In the genomic region with DNA sequence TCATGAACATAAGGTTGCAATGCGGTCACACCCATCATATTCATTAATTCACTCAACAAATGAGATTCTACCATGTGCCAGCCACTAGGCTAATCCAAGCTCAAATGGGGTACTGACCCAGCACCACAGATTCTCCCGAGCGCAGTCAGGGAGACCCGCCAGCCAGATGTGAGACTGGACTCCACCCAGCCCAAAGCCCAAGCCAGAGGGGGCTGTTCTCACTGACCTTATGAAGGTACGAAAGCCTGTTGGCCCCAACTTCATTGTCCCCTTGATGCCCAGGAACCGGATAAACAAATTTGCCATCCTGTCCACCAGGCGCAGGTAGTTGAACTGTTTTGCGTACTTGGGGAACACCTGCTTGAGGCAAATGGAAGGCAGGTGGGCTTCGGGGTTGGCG, we compare ENCODE assay signal across 27 cellular contexts.
"Had no signal": no experiment of that assay in that cellular context is flagged by ENCODE, and none has a peak within 500 bp of the region (broad histone marks: within the 10 kb centered on the region; RNA-seq: fewer than 3 reads in every experiment).

No MANE protein-coding gene starts in this region.

- H3K27ac ChIP-seq: heart left ventricle, hepatocyte, left lung, lower lobe of right lung, parathyroid adenoma, psoas muscle, right lobe of liver, skin epidermis, suprapubic skin, thoracic aorta, tibial artery, uterus had no signal

- H3K27me3 Mint-ChIP-seq: naive thymus-derived CD8-positive, alpha-beta T cell; stimulated activated naive CD8-positive, alpha-beta T cell treated with anti-CD3 and anti-CD28 coated beads, Interleukin-15, Interleukin-2, amounts not matched to agents 100 ng/mL and 50 ng/mL, for 24 hours had no signal

- DNase-seq: heart left ventricle; kidney glomerular epithelial cell; left colon; left lung; lower lobe of right lung; mammary epithelial cell; mesenchymal stem cell; naive thymus-derived CD8-positive, alpha-beta T cell; nucleus accumbens; psoas muscle; right lobe of liver; stimulated activated CD4-positive, alpha-beta T cell treated with anti-CD3 and anti-CD28 coated beads, Interleukin-12 subunit alpha, Interleukin-12 subunit beta, amount 100 ng/mL, for 4 hours; stimulated activated CD4-positive, alpha-beta T cell treated with anti-CD3 and anti-CD28 coated beads, Interleukin-15, amount 100 ng/mL, for 24 hours; stimulated activated CD4-positive, alpha-beta T cell treated with anti-CD3 and anti-CD28 coated beads, Interleukin-2, amount 100 ng/mL, for 24 hours; stimulated activated CD4-positive, alpha-beta T cell treated with anti-CD3 and anti-CD28 coated beads, Interleukin-4, amount 100 ng/mL, for 1 hour; stimulated activated naive CD4-positive, alpha-beta T cell; tibial artery; uterus had no signal

- H3K36me3 ChIP-seq: lower lobe of right lung, right lobe of liver, suprapubic skin, uterus had no signal

- H3K36me3 Mint-ChIP-seq: type B pancreatic cell had no signal

- H3K4me2 ChIP-seq: hepatocyte had no signal

- H3K27ac Mint-ChIP-seq: naive thymus-derived CD8-positive, alpha-beta T cell; nephron; stimulated activated naive CD8-positive, alpha-beta T cell treated with anti-CD3 and anti-CD28 coated beads, Interleukin-15, Interleukin-2, amounts not matched to agents 100 ng/mL and 50 ng/mL, for 24 hours; type B pancreatic cell had no signal

- H3K4me1 Mint-ChIP-seq: neural crest cell had no signal

- H2AFZ ChIP-seq: hepatocyte, parathyroid adenoma had no signal

- H3K9me3 ChIP-seq: heart left ventricle, left lung, lower lobe of right lung, psoas muscle, right lobe of liver, suprapubic skin, thoracic aorta, tibial artery, uterus had no signal

- H3K4me1 ChIP-seq: heart left ventricle, left lung, lower lobe of right lung, parathyroid adenoma, psoas muscle, right lobe of liver, suprapubic skin, tibial artery, uterus had no signal

- H3K27me3 ChIP-seq: heart left ventricle, left lung, right lobe of liver, suprapubic skin, tibial artery, uterus had no signal

- H3K4me3 ChIP-seq: heart left ventricle, hepatocyte, left lung, lower lobe of right lung, psoas muscle, right lobe of liver, skin epidermis, suprapubic skin, thoracic aorta, tibial artery, uterus had no signal

- H3K79me2 ChIP-seq: hepatocyte, parathyroid adenoma had no signal

- H3K4me3 Mint-ChIP-seq: naive thymus-derived CD8-positive, alpha-beta T cell; nephron; neural crest cell; stimulated activated naive CD8-positive, alpha-beta T cell treated with anti-CD3 and anti-CD28 coated beads, Interleukin-15, Interleukin-2, amounts not matched to agents 100 ng/mL and 50 ng/mL, for 24 hours; type B pancreatic cell had no signal

- H3K9me3 Mint-ChIP-seq: naive thymus-derived CD8-positive, alpha-beta T cell; nephron; neural crest cell; stimulated activated naive CD8-positive, alpha-beta T cell treated with anti-CD3 and anti-CD28 coated beads, Interleukin-15, Interleukin-2, amounts not matched to agents 100 ng/mL and 50 ng/mL, for 24 hours; type B pancreatic cell had no signal

- ATAC-seq: heart left ventricle; left colon; left lung; lower lobe of right lung; naive thymus-derived CD8-positive, alpha-beta T cell; psoas muscle; right lobe of liver had no signal

- H3K9ac ChIP-seq: parathyroid adenoma had no signal
